In the genomic region with DNA sequence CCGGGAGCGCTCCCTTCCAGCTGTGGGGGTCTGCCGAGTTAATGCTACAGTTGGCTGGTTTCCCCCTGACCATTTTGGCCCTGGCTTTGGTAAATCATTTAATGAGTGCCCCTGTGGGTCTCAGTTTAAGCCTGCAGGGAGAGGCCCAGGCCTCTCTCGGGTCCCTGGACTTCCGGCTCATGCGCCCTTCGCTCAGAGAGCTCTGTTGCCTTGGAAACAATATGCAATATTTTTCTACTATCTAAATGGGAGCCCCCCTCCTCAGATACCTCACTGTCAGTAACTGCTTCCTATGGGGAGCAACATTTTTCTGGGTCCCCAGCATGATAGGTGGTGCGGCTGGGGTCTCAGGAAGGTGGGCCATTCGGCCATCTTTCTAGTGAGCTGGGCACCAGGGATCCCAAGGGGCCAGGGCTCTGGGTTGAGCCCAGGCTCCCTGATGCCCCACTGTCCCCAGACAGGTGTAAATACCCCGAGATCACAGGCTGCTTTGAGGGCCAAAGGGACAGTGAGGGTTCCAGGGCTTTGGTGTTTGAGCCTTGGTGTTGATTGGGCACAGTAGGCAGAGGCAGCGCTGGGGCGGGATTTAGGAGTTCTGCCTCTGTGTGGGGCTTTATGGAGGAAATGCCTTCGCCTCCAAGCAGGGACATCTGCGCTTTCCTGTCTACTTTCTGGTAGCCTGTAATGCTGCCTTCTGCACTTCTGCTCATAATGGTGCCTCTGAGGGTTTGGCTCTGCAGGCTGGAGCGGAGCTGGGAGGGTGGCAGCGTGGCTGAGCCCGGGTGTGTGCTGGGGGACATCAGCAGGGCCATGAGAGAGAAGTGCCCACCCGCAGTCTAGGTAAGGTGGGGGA, we compare ENCODE assay signal across 13 cellular contexts. TPM values are rescaled to one million over a fixed set of nuclear protein-coding genes. Genes with fewer than 3 reads are reported as not detected.
DNase-seq lines count a peak whose midpoint lies in the region; ATAC-seq and TF ChIP-seq lines count a peak whose summit lies in the region.
"Had no signal": no experiment of that assay in that cellular context is flagged by ENCODE, and none has a peak within 500 bp of the region (broad histone marks: within the 10 kb centered on the region; RNA-seq: fewer than 3 reads in every experiment).

No MANE protein-coding gene starts in this region.

- H3K27me3 ChIP-seq in KMS-11 (ENCODE audit: insufficient read depth, low read depth) (no peaks in the 10 kb centered on the region), ectodermal cell (ENCODE audit: control insufficient read depth, insufficient read depth, low read length, poor library complexity, severe bottlenecking) (no peaks in the 10 kb centered on the region), neural progenitor cell (no peaks in the 10 kb centered on the region)

- H3K79me2 ChIP-seq in KMS-11 (ENCODE audit: insufficient read depth, low read depth) (peaks cover 87% of the 10 kb centered on the region), neural progenitor cell (ENCODE audit: low read depth) (peaks cover 87% of the 10 kb centered on the region)

- 74 to 75% methylated on average over 18 of the region's 18 CpGs for WGBS in ectodermal cell, 2 experiments

- H3K9me3 Mint-ChIP-seq in CD14-positive monocyte (peaks cover 0 to 3% (median 0%) of the 10 kb centered on the region in 7 donors), neural progenitor cell (no peaks in the 10 kb centered on the region), MCF 10A (ENCODE audit: unreplicated experiment) (no peaks in the 10 kb centered on the region)
- H3K9me3 Mint-ChIP-seq: CD8-positive, alpha-beta T cell; stimulated activated naive CD8-positive, alpha-beta T cell treated with anti-CD3 and anti-CD28 coated beads, Interleukin-15, Interleukin-2, amounts not matched to agents 100 ng/mL and 50 ng/mL, for 24 hours had no signal

- no peaks in the 10 kb centered on the region for H3K9me3 ChIP-seq in ectodermal cell (ENCODE audit: control insufficient read depth, low read length)
- no peaks in the 10 kb centered on the region for H3K9me3 ChIP-seq in neural progenitor cell (ENCODE audit: low read depth)

- CTCF ChIA-PET in MCF 10A (lab: Yijun Ruan, JAX): interaction anchor here (0.6 kb wide), 2 partner anchors 33 to 710 kb away, joined by 3 to 5 read pairs; no protein-coding TSS in a partner anchor

- DNase-seq in CD14-positive monocyte (ENCODE audit: low spot score): no peak
- DNase-seq in neural progenitor cell (ENCODE audit: low spot score): no peak
- DNase-seq in DMS153 treated with DMSO at 0.1 percent for 48 hours (lab: John Stamatoyannopoulos, UW; ENCODE audit: unreplicated experiment): no peak
- DNase-seq in islet precursor cell: no peak
- DNase-seq in MCF 10A (ENCODE audit: unreplicated experiment): no peak
- DNase-seq: NCI-H510A treated with DMSO at 0.1 percent for 48 hours had no signal

- H3K4me1 Mint-ChIP-seq in CD14-positive monocyte: peaks cover 52% of the 10 kb centered on the region
- peaks cover 61% of the 10 kb centered on the region for H3K4me1 Mint-ChIP-seq in neural progenitor cell
- no peaks in the 10 kb centered on the region for H3K4me1 Mint-ChIP-seq in MCF 10A (ENCODE audit: insufficient read depth, unreplicated experiment)

- BruUV-seq in MCF 10A (replicated peaks; lab: Mats Ljungman, UMichigan): no TSS peak

- H3K27ac ChIP-seq in KMS-11 (peak overlapping the region; percentile 87), ectodermal cell (ENCODE audit: insufficient read depth, low read depth, low read length, poor library complexity, severe bottlenecking) (peak overlapping the region; percentile 67), neural progenitor cell (no peak overlapping the region)

- H3F3A ChIP-seq in neural progenitor cell (ENCODE audit: low read depth): peaks cover 42% of the 10 kb centered on the region

- H4K20me1 ChIP-seq in KMS-11 (ENCODE audit: insufficient read depth) (no peaks in the 10 kb centered on the region), neural progenitor cell (ENCODE audit: low read depth) (peaks cover 59% of the 10 kb centered on the region)

- H3K4me3 Mint-ChIP-seq in CD14-positive monocyte: peak overlapping the region; percentile 49 to 72
- peak overlapping the region; percentile 70 for H3K4me3 Mint-ChIP-seq in neural progenitor cell
- H3K4me3 Mint-ChIP-seq in MCF 10A (ENCODE audit: unreplicated experiment): no peak overlapping the region
- H3K4me3 Mint-ChIP-seq: CD8-positive, alpha-beta T cell; stimulated activated naive CD8-positive, alpha-beta T cell treated with anti-CD3 and anti-CD28 coated beads, Interleukin-15, Interleukin-2, amounts not matched to agents 100 ng/mL and 50 ng/mL, for 24 hours had no signal

- POLR2A ChIA-PET in MCF 10A (lab: Yijun Ruan, JAX): no interaction called here

- ATAC-seq in GM19328 (IDR thresholded peaks at IDR 0.05; ENCODE audit: unreplicated experiment): no peak
- ATAC-seq: CD8-positive, alpha-beta T cell had no signal

- H3K36me3 ChIP-seq in KMS-11 (ENCODE audit: insufficient read depth) (no peaks in the 10 kb centered on the region), ectodermal cell (ENCODE audit: control insufficient read depth, insufficient read depth, low read length) (no peaks in the 10 kb centered on the region), neural progenitor cell (no peaks in the 10 kb centered on the region)

- no peak overlapping the region for H2AFZ ChIP-seq in KMS-11 (ENCODE audit: low read depth)
- H2AFZ ChIP-seq in neural progenitor cell (replicated peaks): no peak overlapping the region

- H3K27me3 Mint-ChIP-seq in CD14-positive monocyte (ENCODE audit: low read depth in 3 of 3) (peaks cover 22 to 31% (median 23%) of the 10 kb centered on the region in 3 donors), neural progenitor cell (ENCODE audit: insufficient read depth, low read depth) (peaks cover 6% of the 10 kb centered on the region), MCF 10A (ENCODE audit: insufficient read depth, unreplicated experiment) (no peaks in the 10 kb centered on the region)
- H3K27me3 Mint-ChIP-seq: stimulated activated naive CD8-positive, alpha-beta T cell treated with anti-CD3 and anti-CD28 coated beads, Interleukin-15, Interleukin-2, amounts not matched to agents 100 ng/mL and 50 ng/mL, for 24 hours had no signal

- H3K36me3 Mint-ChIP-seq in CD14-positive monocyte: peaks cover 0 to 3% of the 10 kb centered on the region in 2 donors
- H3K36me3 Mint-ChIP-seq in neural progenitor cell: peaks cover 5% of the 10 kb centered on the region
- H3K36me3 Mint-ChIP-seq in MCF 10A (ENCODE audit: insufficient read depth, unreplicated experiment): no peaks in the 10 kb centered on the region

- H3K4me2 ChIP-seq in KMS-11 (peak overlapping the region; percentile 99), neural progenitor cell (peak overlapping the region; percentile 68)

- H3K4me3 ChIP-seq in KMS-11 (IDR thresholded peaks at IDR 0.05; ENCODE audit: insufficient read depth, low read depth, low read length) (no peak overlapping the region), ectodermal cell (ENCODE audit: insufficient read depth, low read depth, low read length) (peak overlapping the region; percentile 20), neural progenitor cell (no peak overlapping the region)
- H3K4me3 ChIP-seq: lung had no signal

- peak overlapping the region; percentile 86 for H3K9ac ChIP-seq in KMS-11
- H3K9ac ChIP-seq in neural progenitor cell: no peak overlapping the region

- H3K4me1 ChIP-seq in KMS-11 (ENCODE audit: low read depth, poor library complexity, severe bottlenecking) (peaks cover 87% of the 10 kb centered on the region), ectodermal cell (ENCODE audit: control insufficient read depth, insufficient read depth, low read length) (peaks cover 50% of the 10 kb centered on the region), neural progenitor cell (peaks cover 53% of the 10 kb centered on the region)

- TF ChIP-seq CTCF in CD14-positive monocyte (IDR thresholded peaks at IDR 0.05) (no peak), KMS-11 (conservative IDR thresholded peaks at IDR 0.05; ENCODE audit: low read depth, low read length) (no peak), neural progenitor cell (IDR thresholded peaks at IDR 0.05) (no peak), MCF 10A (IDR thresholded peaks at IDR 0.05; ENCODE audit: unreplicated experiment) (no peak)

- intact Hi-C loops in CD14-positive monocyte (cut with micrococcal nuclease): no loop called here
- intact Hi-C loops in MCF 10A (cut with micrococcal nuclease): no loop called here

- no peak overlapping the region for H3K27ac Mint-ChIP-seq in CD14-positive monocyte
- peak overlapping the region; percentile 98 for H3K27ac Mint-ChIP-seq in neural progenitor cell
- H3K27ac Mint-ChIP-seq in MCF 10A (ENCODE audit: low read depth, unreplicated experiment): no peak overlapping the region
- H3K27ac Mint-ChIP-seq: CD8-positive, alpha-beta T cell; stimulated activated naive CD8-positive, alpha-beta T cell treated with anti-CD3 and anti-CD28 coated beads, Interleukin-15, Interleukin-2, amounts not matched to agents 100 ng/mL and 50 ng/mL, for 24 hours had no signal

RNA-seq across cellular contexts. Expression of gene ITM2C, which starts 5.2 kb away (rescaled TPM):
- polyA plus RNA-seq in CD14-positive monocyte: 1 to 10 TPM; 2.9 to 3.2 TPM
- polyA plus RNA-seq in ectodermal cell (2013, experiment 1 of 4): 137 TPM
- 128 TPM for polyA plus RNA-seq in ectodermal cell (2013, experiment 2 of 4)
- 116 TPM for polyA plus RNA-seq in ectodermal cell (2013, experiment 3 of 4)
- 131 TPM for polyA plus RNA-seq in ectodermal cell (2013, experiment 4 of 4)
- total RNA-seq in neural progenitor cell (ENCODE audit: low replicate concordance): 84.6 and 146 TPM in 2 replicates
- 20.4 and 21.9 TPM in 2 replicates for total RNA-seq in MCF 10A (2022)

RNA-seq across cellular contexts. Expression of gene GPR55, which starts 55.1 kb away (rescaled TPM):
- under 1 TPM in 1 of 2 donors, not detected in 1; 0.11 TPM for polyA plus RNA-seq in CD14-positive monocyte
- polyA plus RNA-seq in ectodermal cell (2013, experiment 1 of 4): not detected
- polyA plus RNA-seq in ectodermal cell (2013, experiment 2 of 4): not detected
- polyA plus RNA-seq in ectodermal cell (2013, experiment 3 of 4): not detected
- polyA plus RNA-seq in ectodermal cell (2013, experiment 4 of 4): not detected
- total RNA-seq in neural progenitor cell (ENCODE audit: low replicate concordance) (not detected in 2 replicates), MCF 10A (2022) (not detected in 2 replicates)
- total RNA-seq: fibroblast of lung had no signal
- polyA plus RNA-seq: fibroblast of lung had no signal
